2 cellular contexts compared by ENCODE assay signal in the genomic region with DNA sequence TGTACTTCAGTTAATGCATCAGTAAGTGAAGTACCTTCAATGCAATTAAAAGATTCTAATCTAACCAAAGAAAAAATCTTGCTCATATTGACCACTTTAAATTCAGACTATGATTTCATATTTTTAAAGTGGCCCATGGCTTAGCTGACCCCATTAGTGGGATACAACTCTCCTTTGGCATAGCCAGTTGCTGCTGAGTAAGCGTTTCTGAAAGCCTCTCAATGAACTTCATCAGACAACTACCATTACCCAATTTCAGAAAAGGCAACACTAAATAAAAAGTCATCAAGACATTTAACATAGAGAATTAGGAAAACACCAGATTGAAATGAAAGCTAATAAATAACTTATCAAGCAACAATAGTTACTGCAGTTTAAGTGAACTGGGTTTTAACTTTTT.
A peak's percentile ranks its signal among the peaks of the same experiment; 100 is the strongest.
TF ChIP-seq lines count a peak whose summit lies in the region.

No MANE protein-coding gene starts in this region.

TF ChIP-seq in HepG2, 621 proteins besides CTCF, POLR2A, EP300 and RAD21:
- TF ChIP-seq MAFF (IDR thresholded peaks at IDR 0.05; ENCODE audit: low read depth, low read length) (peak; percentile 77), ZNF878 (CRISPR knock-in tag; IDR thresholded peaks at IDR 0.05) (no peak), NFKBIZ (CRISPR knock-in tag; IDR thresholded peaks at IDR 0.05) (no peak), MAFK (conservative IDR thresholded peaks at IDR 0.05 in 1 of 2, IDR thresholded peaks at IDR 0.05 in 1 of 2; ENCODE audit: low read length in 2 of 2) (peak; percentile 81 to 88)

TF ChIP-seq in IMR-90, 13 proteins besides CTCF, POLR2A, EP300 and RAD21:
- TF ChIP-seq MXI1 (IDR thresholded peaks at IDR 0.05; ENCODE audit: borderline replicate concordance, low read depth, low read length) (no peak), CHD1 (IDR thresholded peaks at IDR 0.05; ENCODE audit: low read depth, low read length) (no peak), RCOR1 (IDR thresholded peaks at IDR 0.05; ENCODE audit: insufficient replicate concordance, low read length) (no peak), MAFK (IDR thresholded peaks at IDR 0.05; ENCODE audit: low read depth, low read length) (peak; percentile 75), NFE2L2 (IDR thresholded peaks at IDR 0.05; ENCODE audit: low read depth, low read length) (no peak)
TF ChIP-seq in IMR-90: peak in this region for 1.
